In genomic region chrX:19342331-19342906, GRCh38 we compare ENCODE assay signal across 10 cellular contexts. TPM values are rescaled to one million over a fixed set of nuclear protein-coding genes. Genes with fewer than 3 reads are reported as not detected.
DNase-seq lines count a peak whose midpoint lies in the region; ATAC-seq and TF ChIP-seq lines count a peak whose summit lies in the region.
"Had no signal": no experiment of that assay in that cellular context is flagged by ENCODE, and none has a peak within 500 bp of the region (broad histone marks: within the 10 kb centered on the region; RNA-seq: fewer than 3 reads in every experiment).

No MANE protein-coding gene starts in this region.

- H2AFZ ChIP-seq in Loucy (ENCODE audit: low read length) (no peak overlapping the region), parathyroid adenoma (peak overlapping the region; percentile 86)

- ATAC-seq in HG02938 (IDR thresholded peaks at IDR 0.05; ENCODE audit: unreplicated experiment): no peak
- ATAC-seq in HG03354 (IDR thresholded peaks at IDR 0.05; ENCODE audit: poor library complexity, severe bottlenecking, unreplicated experiment): no peak

- no peaks in the 10 kb centered on the region for H3K36me3 Mint-ChIP-seq in brain

- H3K27me3 ChIP-seq in Loucy (ENCODE audit: insufficient read depth, low read length, poor library complexity, severe bottlenecking): no peaks in the 10 kb centered on the region
- H3K27me3 ChIP-seq in parathyroid adenoma (ENCODE audit: control insufficient read depth, insufficient read depth, low read length): no peaks in the 10 kb centered on the region
- H3K27me3 ChIP-seq: pancreas had no signal

- H3K4me1 Mint-ChIP-seq in brain: peaks cover 30% of the 10 kb centered on the region

- no peak for TF ChIP-seq CTCF in Loucy (conservative IDR thresholded peaks at IDR 0.05; ENCODE audit: low read length)
- no peak for TF ChIP-seq CTCF in brain (conservative IDR thresholded peaks at IDR 0.05)
- no peak for TF ChIP-seq CTCF in parathyroid adenoma (IDR thresholded peaks at IDR 0.05)

- no peaks in the 10 kb centered on the region for H3F3A ChIP-seq in Loucy (ENCODE audit: low read depth)

- H3K9me2 ChIP-seq in Loucy (replicated peaks; ENCODE audit: low read depth, low read length): no peaks in the 10 kb centered on the region

- H3K4me3 Mint-ChIP-seq in brain: peak overlapping the region; percentile 87 to 92 (median 89)

- H3K4me1 ChIP-seq in Loucy (ENCODE audit: insufficient read depth, low read length, poor library complexity, severe bottlenecking) (peaks cover 4% of the 10 kb centered on the region), parathyroid adenoma (peaks cover 6% of the 10 kb centered on the region)

- H4K20me1 ChIP-seq in Loucy (ENCODE audit: insufficient read depth, low read length, poor library complexity, severe bottlenecking): peaks cover 9% of the 10 kb centered on the region

- H3K79me2 ChIP-seq in Loucy (ENCODE audit: insufficient read depth, low read length) (peaks cover 34% of the 10 kb centered on the region), parathyroid adenoma (peaks cover 6% of the 10 kb centered on the region)

- H3K27me3 Mint-ChIP-seq in brain: peaks cover 4% of the 10 kb centered on the region

- no peaks in the 10 kb centered on the region for H3K9me3 ChIP-seq in Loucy (ENCODE audit: insufficient read depth, low read depth, low read length)
- no peaks in the 10 kb centered on the region for H3K9me3 ChIP-seq in parathyroid adenoma (ENCODE audit: control insufficient read depth, low read length)
- H3K9me3 ChIP-seq: pancreas had no signal

- H3K36me3 ChIP-seq in Loucy (ENCODE audit: insufficient read depth, low read length) (no peaks in the 10 kb centered on the region), parathyroid adenoma (ENCODE audit: control insufficient read depth, insufficient read depth, low read length) (no peaks in the 10 kb centered on the region)
- H3K36me3 ChIP-seq: pancreas had no signal

- H3K9ac ChIP-seq in Loucy (ENCODE audit: low read depth, low read length, poor library complexity, severe bottlenecking) (peak overlapping the region; percentile 71), parathyroid adenoma (no peak overlapping the region)

- H3K27ac Mint-ChIP-seq in brain: peak overlapping the region in 4 of 5 experiments; percentile 87 to 95 (median 91)

- H3K27ac ChIP-seq in parathyroid adenoma: peak overlapping the region; percentile 89

- no peak overlapping the region for H3K4me3 ChIP-seq in Loucy (ENCODE audit: low read length, poor library complexity, severe bottlenecking)
- peak overlapping the region; percentile 72 for H3K4me3 ChIP-seq in parathyroid adenoma (ENCODE audit: low read depth, low read length)

- peaks cover 0 to 3% (median 0%) of the 10 kb centered on the region in 5 experiments for H3K9me3 Mint-ChIP-seq in brain

- H3K4me2 ChIP-seq in Loucy (ENCODE audit: low read depth, low read length, poor library complexity, severe bottlenecking) (peak overlapping the region; percentile 84), parathyroid adenoma (ENCODE audit: low read length) (peak overlapping the region; percentile 51)

- peak; percentile 30 for DNase-seq in NCI-H2171 treated with DMSO at 0.1 percent for 48 hours (lab: John Stamatoyannopoulos, UW)
- DNase-seq in NCI-H2171 (lab: John Stamatoyannopoulos, UW): no peak
- DNase-seq in NCI-H1930 (lab: John Stamatoyannopoulos, UW): no peak
- DNase-seq: NCI-H1048, pancreas had no signal

RNA-seq across cellular contexts. Expression of gene PDHA1, which starts 1.3 kb away (rescaled TPM):
- 105 TPM for polyA plus RNA-seq in brain (ENCODE audit: insufficient read depth, low read depth, low replicate concordance)
